Comparison of ENCODE assay signal across 8 cellular contexts in genomic region chr17:3723188-3723555, GRCh38. TPM values are rescaled to one million over a fixed set of nuclear protein-coding genes. Genes with fewer than 3 reads are reported as not detected.
DNase-seq lines count a peak whose midpoint lies in the region; ATAC-seq and TF ChIP-seq lines count a peak whose summit lies in the region.

No MANE protein-coding gene starts in this region.

- peak overlapping the region; percentile 83 for H3K9ac ChIP-seq in iPS-18a (ENCODE audit: low read length)
- peak overlapping the region; percentile 95 to 98 for H3K9ac ChIP-seq in stomach smooth muscle (ENCODE audit: low read length in 2 of 2)

- no peaks in the 10 kb centered on the region for H3K27me3 Mint-ChIP-seq in activated B cell treated with CpG ODN at 0.5 μM for 24 hours

- ATAC-seq in activated B cell treated with CpG ODN at 0.5 μM for 24 hours (ENCODE audit: low read depth), result no peak

- H3K27ac ChIP-seq in iPS-18a (ENCODE audit: low read length), result peak overlapping the region; percentile 74
- peak overlapping the region; percentile 82 for H3K27ac ChIP-seq in stomach smooth muscle (ENCODE audit: low read length)

- POLR2A ChIA-PET in activated B cell treated with CpG ODN at 0.5 μM for 24 hours (lab: Charles Lee), result interaction anchor here (0.5 to 5.7 kb wide), 16 partner anchors 9 to 123 kb away, joined by 3 to 112 read pairs (median 4); partner anchors contain the start of genes EMC6, NCBP3, P2RX5 and TAX1BP3

- H3K9me3 Mint-ChIP-seq in activated B cell treated with CpG ODN at 0.5 μM for 24 hours, result no peaks in the 10 kb centered on the region

- peaks cover 41% of the 10 kb centered on the region for H3K36me3 Mint-ChIP-seq in activated B cell treated with CpG ODN at 0.5 μM for 24 hours (ENCODE audit: low read depth)

- peak overlapping the region; percentile 85 for H3K27ac Mint-ChIP-seq in activated B cell treated with CpG ODN at 0.5 μM for 24 hours

- H3K9me3 ChIP-seq in iPS-18a (ENCODE audit: control insufficient read depth, low read depth, low read length) (no peaks in the 10 kb centered on the region), stomach smooth muscle (ENCODE audit: control insufficient read depth in 2 of 2, low read length in 2 of 2) (no peaks in the 10 kb centered on the region)

- H3K4me1 ChIP-seq in iPS-18a (ENCODE audit: control insufficient read depth, low read depth, low read length), result peaks cover 4% of the 10 kb centered on the region
- peaks cover 14% of the 10 kb centered on the region for H3K4me1 ChIP-seq in stomach smooth muscle (ENCODE audit: control insufficient read depth, insufficient read depth, low read length)

- H3K36me3 ChIP-seq in iPS-18a (ENCODE audit: control insufficient read depth, low read depth, low read length) (peaks cover 29% of the 10 kb centered on the region), stomach smooth muscle (ENCODE audit: control insufficient read depth in 2 of 2, insufficient read depth in 2 of 2, low read length in 2 of 2) (peaks cover 5 to 8% of the 10 kb centered on the region in 2 donors)

- CTCF ChIA-PET in activated B cell treated with CpG ODN at 0.5 μM for 24 hours (lab: Charles Lee), result interaction anchor here (0.7 to 2.4 kb wide), 7 partner anchors 9 to 42 kb away, joined by 3 to 10 read pairs (median 4); no protein-coding TSS in a partner anchor

- H3K27me3 ChIP-seq in iPS-18a (ENCODE audit: control insufficient read depth, insufficient read depth, low read length) (no peaks in the 10 kb centered on the region), stomach smooth muscle (ENCODE audit: control insufficient read depth in 1 of 2, insufficient read depth in 2 of 2, low read length in 2 of 2) (no peaks in the 10 kb centered on the region)

- peaks cover 76% of the 10 kb centered on the region for H3K4me1 Mint-ChIP-seq in activated B cell treated with CpG ODN at 0.5 μM for 24 hours

- peak overlapping the region; percentile 92 for H3K4me3 ChIP-seq in iPS-18a (ENCODE audit: low read length)
- peak overlapping the region; percentile 97 to 98 for H3K4me3 ChIP-seq in stomach smooth muscle (ENCODE audit: low read length in 2 of 2)

- intact Hi-C loops in activated B cell treated with CpG ODN at 0.5 μM for 24 hours (cut with micrococcal nuclease), result loop anchor here (1.0 to 2.0 kb wide), 2 partner anchors 28 to 40 kb away; no protein-coding TSS in a partner anchor

- peak overlapping the region; percentile 92 for H3K4me3 Mint-ChIP-seq in activated B cell treated with CpG ODN at 0.5 μM for 24 hours

- DNase-seq in NCI-H82 (lab: John Stamatoyannopoulos, UW) (peak; percentile 61), NCI-H82 treated with DMSO at 0.1 percent for 48 hours (lab: John Stamatoyannopoulos, UW; ENCODE audit: unreplicated experiment) (no peak), activated B cell treated with CpG ODN at 0.5 μM for 24 hours (no peak), GM19238 (ENCODE audit: insufficient read length, low spot score) (no peak), DMS53 treated with DMSO at 0.1 percent for 48 hours (lab: John Stamatoyannopoulos, UW; ENCODE audit: unreplicated experiment) (no peak), NAMALWA (ENCODE audit: low spot score) (no peak)

- no peak for TF ChIP-seq CTCF in activated B cell treated with CpG ODN at 0.5 μM for 24 hours (IDR thresholded peaks at IDR 0.05)

RNA-seq across cellular contexts. Expression of gene HASPIN, which starts 0.5 kb away (rescaled TPM):
- 6.4 and 6.7 TPM in 2 replicates for total RNA-seq in activated B cell treated with CpG ODN at 0.5 μM for 24 hours

RNA-seq across cellular contexts. Expression of gene P2RX5, which starts 27.2 kb away (rescaled TPM):
- 295 and 349 TPM in 2 replicates for total RNA-seq in activated B cell treated with CpG ODN at 0.5 μM for 24 hours

RNA-seq across cellular contexts. Expression of gene EMC6, which starts 54.6 kb away (rescaled TPM):
- 33.8 and 38.0 TPM in 2 replicates for total RNA-seq in activated B cell treated with CpG ODN at 0.5 μM for 24 hours

RNA-seq across cellular contexts. Expression of gene TAX1BP3, which starts 54.8 kb away (rescaled TPM):
- 15.1 and 16.4 TPM in 2 replicates for total RNA-seq in activated B cell treated with CpG ODN at 0.5 μM for 24 hours
